9 cellular contexts compared by ENCODE assay signal in genomic region chr7:103405789-103406613, GRCh38. TPM values are rescaled to one million over a fixed set of nuclear protein-coding genes. Genes with fewer than 3 reads are reported as not detected.
"Had no signal": no experiment of that assay in that cellular context is flagged by ENCODE, and none has a peak within 500 bp of the region (broad histone marks: within the 10 kb centered on the region; RNA-seq: fewer than 3 reads in every experiment).

No MANE protein-coding gene starts in this region.

RNA-seq across cellular contexts. Expression of gene SLC26A5, which starts 40.0 kb away (rescaled TPM):
- total RNA-seq: fibroblast of villous mesenchyme; gastrocnemius medialis; heart right ventricle; mononuclear cell; naive thymus-derived CD4-positive, alpha-beta T cell; osteocyte; pulmonary artery endothelial cell; skeletal muscle tissue; temporal lobe had no signal
- polyA plus RNA-seq: heart right ventricle; naive thymus-derived CD4-positive, alpha-beta T cell had no signal
